29 cellular contexts compared by ENCODE assay signal in genomic region chr17:42865638-42866094, GRCh38. TPM values are rescaled to one million over a fixed set of nuclear protein-coding genes. Genes with fewer than 3 reads are reported as not detected.
"Had no signal": no experiment of that assay in that cellular context is flagged by ENCODE, and none has a peak within 500 bp of the region (broad histone marks: within the 10 kb centered on the region; RNA-seq: fewer than 3 reads in every experiment).

No MANE protein-coding gene starts in this region.

- H3K27ac Mint-ChIP-seq: activated naive CD8-positive, alpha-beta T cell treated with anti-CD3 and anti-CD28 coated beads for 36 hours; activated T-helper 2 cell treated with anti-CD3 and anti-CD28 coated beads, Interferon-gamma antibody, Interleukin-2, Interleukin-4, amounts not matched to agents 10 μg/mL and 5 μg/mL and 100 μg/mL, durations not matched to agents 14 hours and 24 hours and 36 hours; naive B cell; T-helper 17 cell had no signal

- H3K27me3 ChIP-seq: colonic mucosa, esophagus muscularis mucosa, right atrium auricular region, uterus had no signal

- H3K4me1 Mint-ChIP-seq: activated naive CD8-positive, alpha-beta T cell treated with anti-CD3 and anti-CD28 coated beads for 36 hours; central memory CD8-positive, alpha-beta T cell; naive B cell had no signal

- FAIRE-seq: astrocyte, frontal cortex, islet of Langerhans had no signal

- H3K4me3 ChIP-seq: colonic mucosa, esophagus muscularis mucosa, lung, psoas muscle, right atrium auricular region, uterus had no signal

- H3K9me3 ChIP-seq: colonic mucosa, esophagus muscularis mucosa had no signal

- H3K27ac ChIP-seq: colonic mucosa, psoas muscle had no signal

- H3K4me3 Mint-ChIP-seq: activated naive CD8-positive, alpha-beta T cell treated with anti-CD3 and anti-CD28 coated beads for 36 hours; activated T-cell treated with anti-CD3 and anti-CD28 coated beads, Interleukin-2, amount 50 U/mL, for 4 hours; central memory CD8-positive, alpha-beta T cell; T-helper 17 cell had no signal

- H3K4me1 ChIP-seq: colonic mucosa, psoas muscle, right atrium auricular region, uterus had no signal

- H3K36me3 Mint-ChIP-seq: activated naive CD8-positive, alpha-beta T cell treated with anti-CD3 and anti-CD28 coated beads for 36 hours; naive B cell had no signal

- H3K36me3 ChIP-seq: colonic mucosa, right atrium auricular region, uterus had no signal

- H3K9me3 Mint-ChIP-seq: activated naive CD8-positive, alpha-beta T cell treated with anti-CD3 and anti-CD28 coated beads for 36 hours; activated T-cell treated with anti-CD3 and anti-CD28 coated beads, Interleukin-2, amount 50 U/mL, for 4 hours; central memory CD8-positive, alpha-beta T cell had no signal

- DNase-seq: activated CD4-positive, alpha-beta T cell treated with anti-CD3 and anti-CD28 coated beads for 4 hours; activated CD4-positive, alpha-beta T cell treated with anti-CD3 and anti-CD28 coated beads, Interleukin-2, amount 50 U/mL, for 48 hours; activated CD4-positive, CD25-positive, alpha-beta regulatory T cell; activated CD8-positive, alpha-beta memory T cell treated with anti-CD3 and anti-CD28 coated beads, Interleukin-2, amount 50 U/mL, for 48 hours; activated naive CD4-positive, alpha-beta T cell; activated naive CD8-positive, alpha-beta T cell treated with anti-CD3 and anti-CD28 coated beads for 36 hours; activated T-cell treated with anti-CD3 and anti-CD28 coated beads, Interleukin-2, amount 50 U/mL, for 4 hours; colonic mucosa; hypothalamus; left cardiac atrium; naive B cell; psoas muscle; stimulated activated CD4-positive, alpha-beta T cell treated with anti-CD3 and anti-CD28 coated beads, Interleukin-12 subunit alpha, Interleukin-12 subunit beta, amount 100 ng/mL, for 4 hours; stimulated activated CD4-positive, alpha-beta T cell treated with anti-CD3 and anti-CD28 coated beads, Interleukin-4, amount 100 ng/mL, for 4 hours; stimulated activated naive CD8-positive, alpha-beta T cell treated with anti-CD3 and anti-CD28 coated beads, Interleukin-15, Interleukin-2, amounts not matched to agents 100 U/mL and 50 U/mL, for 24 hours; T-helper 17 cell; uterus had no signal

RNA-seq across cellular contexts. Expression of gene G6PC1, which starts 34.9 kb away (rescaled TPM):
- total RNA-seq: activated CD8-positive, alpha-beta memory T cell treated with anti-CD3 and anti-CD28 coated beads for 36 hours; activated naive CD8-positive, alpha-beta T cell treated with anti-CD3 and anti-CD28 coated beads for 36 hours; activated T-helper 2 cell treated with anti-CD3 and anti-CD28 coated beads, Interferon-gamma antibody, Interleukin-2, Interleukin-4, amounts not matched to agents 10 μg/mL and 5 μg/mL and 100 μg/mL, durations not matched to agents 14 hours and 24 hours and 36 hours; astrocyte; frontal cortex; left cardiac atrium; mesenteric fat pad; osteocyte; psoas muscle; right atrium auricular region; subcutaneous adipose tissue; T-helper 17 cell; uterus had no signal
- polyA plus RNA-seq: lung had no signal
